Comparison of ENCODE assay signal across 17 cellular contexts in the genomic region with DNA sequence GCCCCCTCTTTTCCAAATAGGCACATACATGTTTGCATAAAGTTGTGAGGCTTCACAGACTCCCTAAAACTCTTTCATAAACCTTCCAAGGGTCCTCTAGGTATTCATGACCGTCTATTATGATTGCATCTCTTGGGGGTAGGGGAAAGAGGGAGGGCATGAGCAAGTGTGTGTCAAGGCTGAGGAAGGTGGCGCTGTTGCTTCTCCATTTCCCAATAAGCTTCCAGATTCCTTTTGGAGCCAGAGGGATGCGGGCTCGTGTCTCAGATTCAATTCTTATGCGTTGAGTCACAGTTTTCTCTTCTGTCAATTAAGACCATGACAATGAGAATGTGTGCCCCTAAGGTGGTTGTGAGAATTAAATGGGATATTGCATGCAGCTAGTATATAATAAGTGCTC. TPM values are rescaled to one million over a fixed set of nuclear protein-coding genes. Genes with fewer than 3 reads are reported as not detected.
DNase-seq lines count a peak whose midpoint lies in the region; ATAC-seq and TF ChIP-seq lines count a peak whose summit lies in the region.
"Had no signal": no experiment of that assay in that cellular context is flagged by ENCODE, and none has a peak within 500 bp of the region (broad histone marks: within the 10 kb centered on the region; RNA-seq: fewer than 3 reads in every experiment).

No MANE protein-coding gene starts in this region.

- no peak for ATAC-seq in PC-3
- no peak for ATAC-seq in HG03460 (IDR thresholded peaks at IDR 0.05; ENCODE audit: unreplicated experiment)
- ATAC-seq in HG02763 (IDR thresholded peaks at IDR 0.05; ENCODE audit: unreplicated experiment), result no peak
- ATAC-seq: T-cell had no signal

- H4K5ac ChIP-seq in H9 (ENCODE audit: insufficient read length, low read depth, low read length), result no peak overlapping the region

- H3K9me3 ChIP-seq in H9 (ENCODE audit: control insufficient read depth, low read depth, low read length), result no peaks in the 10 kb centered on the region
- H3K9me3 ChIP-seq in PC-3 (ENCODE audit: low read length), result no peaks in the 10 kb centered on the region
- no peaks in the 10 kb centered on the region for H3K9me3 ChIP-seq in neutrophil

- no peak overlapping the region for H2BK120ac ChIP-seq in H9 (ENCODE audit: low read depth, low read length, poor library complexity, severe bottlenecking)

- H3K27me3 Mint-ChIP-seq in H9 (ENCODE audit: low read depth), result peaks cover 11% of the 10 kb centered on the region

- H3K14ac ChIP-seq in H9 (ENCODE audit: insufficient read depth, low read length), result no peak overlapping the region

- H3K4me3 Mint-ChIP-seq in H9, result no peak overlapping the region
- H3K4me3 Mint-ChIP-seq: activated B cell treated with CpG ODN at 0.5 μM for 24 hours, mesothelial cell of epicardium, T-cell, type B pancreatic cell had no signal

- no peaks in the 10 kb centered on the region for H3K79me1 ChIP-seq in H9 (ENCODE audit: insufficient read depth, low read depth, low read length, poor library complexity, severe bottlenecking)

- CTCF ChIA-PET in PC-3 (lab: Charles Lee), result no interaction called here

- DNase-seq in H9 (peak; percentile 54), PC-3 (peak; percentile 66), fibroblast of mammary gland (ENCODE audit: low read depth) (peak; percentile 1), DMS79 (lab: John Stamatoyannopoulos, UW) (no peak)
- DNase-seq: activated B cell treated with CpG ODN at 0.5 μM for 24 hours; activated effector memory CD4-positive, alpha-beta T cell treated with Interleukin-2 at 50 U/mL for 16 hours; NCI-H2081 treated with DMSO at 0.1 percent for 48 hours; RPMI8226; stimulated activated naive CD4-positive, alpha-beta T cell; T-cell had no signal

- no peak overlapping the region for H3K18ac ChIP-seq in H9 (ENCODE audit: insufficient read length, low read depth, low read length)

- no peaks in the 10 kb centered on the region for H3K23me2 ChIP-seq in H9 (ENCODE audit: insufficient read length, low read depth, low read length, poor library complexity, severe bottlenecking)

- no CpG with 5 or more reads among the region's 5 CpGs for WGBS in H9 (ENCODE audit: extremely low coverage, insufficient read length, low lambda C conversion rate)

- H2AK5ac ChIP-seq in H9 (ENCODE audit: insufficient read length, low read length), result no peak overlapping the region

- no peaks in the 10 kb centered on the region; a peak in 1 of 5 replicates for H3K9me3 Mint-ChIP-seq in H9
- H3K9me3 Mint-ChIP-seq: activated B cell treated with CpG ODN at 0.5 μM for 24 hours, mesothelial cell of epicardium, T-cell had no signal

- H3K23ac ChIP-seq in H9 (ENCODE audit: insufficient read length, low read depth, low read length), result no peak overlapping the region

- no peak overlapping the region for H2BK15ac ChIP-seq in H9 (ENCODE audit: low read depth, low read length)

- H3K36me3 Mint-ChIP-seq in H9 (ENCODE audit: insufficient read depth in 1 of 3, low read depth in 3 of 3), result no peaks in the 10 kb centered on the region; a peak in 1 of 7 replicates
- H3K36me3 Mint-ChIP-seq: mesothelial cell of epicardium, T-cell, type B pancreatic cell had no signal

- H3K36me3 ChIP-seq in PC-3 (ENCODE audit: low read depth, low read length) (no peaks in the 10 kb centered on the region), neutrophil (no peaks in the 10 kb centered on the region)
- H3K36me3 ChIP-seq: BLaER1 treated with 17β-estradiol and CSF1 and Interleukin-3, amounts not matched to agents 10 nM and 100 nM had no signal

- H4K20me1 ChIP-seq in H9 (ENCODE audit: control insufficient read depth, insufficient read depth, insufficient read length), result no peaks in the 10 kb centered on the region
- H4K20me1 ChIP-seq in PC-3 (ENCODE audit: low read length), result no peaks in the 10 kb centered on the region
- H4K20me1 ChIP-seq: BLaER1 treated with 17β-estradiol and CSF1 and Interleukin-3, amounts not matched to agents 10 nM and 100 nM had no signal

- H3K9ac ChIP-seq in H9 (ENCODE audit: extremely low read depth, insufficient read length, low read length) (no peak overlapping the region), PC-3 (ENCODE audit: low read length) (no peak overlapping the region)
- H3K9ac ChIP-seq: BLaER1 treated with 17β-estradiol and CSF1 and Interleukin-3, amounts not matched to agents 10 nM and 100 nM had no signal

- H3K4me1 Mint-ChIP-seq in H9, result peaks cover 5 to 10% of the 10 kb centered on the region in 2 experiments
- H3K4me1 Mint-ChIP-seq: activated B cell treated with CpG ODN at 0.5 μM for 24 hours, T-cell had no signal

- POLR2A ChIA-PET in PC-3 (lab: Charles Lee; ENCODE audit: unreplicated experiment), result no interaction called here

- H3K56ac ChIP-seq in H9 (ENCODE audit: insufficient read length, low read depth, low read length), result no peak overlapping the region

- H3K27me3 ChIP-seq in H9 (ENCODE audit: insufficient read depth, low read length), result no peaks in the 10 kb centered on the region
- H3K27me3 ChIP-seq in PC-3 (ENCODE audit: low read length), result no peaks in the 10 kb centered on the region
- H3K27me3 ChIP-seq in neutrophil, result peaks cover 22% of the 10 kb centered on the region
- H3K27me3 ChIP-seq: BLaER1 treated with 17β-estradiol and CSF1 and Interleukin-3, amounts not matched to agents 10 nM and 100 nM had no signal

- H3K27ac ChIP-seq in H9 (ENCODE audit: insufficient read length, low read depth, low read length) (no peak overlapping the region), PC-3 (ENCODE audit: low read length) (no peak overlapping the region), neutrophil (peak overlapping the region; percentile 17)
- H3K27ac ChIP-seq: BLaER1 treated with 17β-estradiol and CSF1 and Interleukin-3, amounts not matched to agents 10 nM and 100 nM had no signal

- no TSS peak for BruUV-seq in PC-3 (replicated peaks; lab: Mats Ljungman, UMichigan)

- H4K8ac ChIP-seq in H9 (replicated peaks; ENCODE audit: insufficient read length, low read depth, low read length), result no peak overlapping the region

- H2AFZ ChIP-seq in H9 (ENCODE audit: low read length) (no peak overlapping the region), PC-3 (ENCODE audit: low read length) (no peak overlapping the region)

- no peak overlapping the region for H2BK5ac ChIP-seq in H9 (ENCODE audit: insufficient read length, low read length)

- H2BK12ac ChIP-seq in H9 (ENCODE audit: insufficient read length, low read depth, low read length), result no peak overlapping the region

- H3K27ac Mint-ChIP-seq in H9, result no peak overlapping the region; a peak in 1 of 7 replicates
- H3K27ac Mint-ChIP-seq: activated B cell treated with CpG ODN at 0.5 μM for 24 hours, mesothelial cell of epicardium, T-cell, type B pancreatic cell had no signal

- TF ChIP-seq CTCF in H9 (conservative IDR thresholded peaks at IDR 0.05) (peak; percentile 70), PC-3 (conservative IDR thresholded peaks at IDR 0.05; ENCODE audit: low read depth, low read length) (peak; percentile 49; the same call in 1 of the 2 replicates), fibroblast of mammary gland (conservative IDR thresholded peaks at IDR 0.05; ENCODE audit: control insufficient read depth, insufficient read depth, low read depth, low read length) (no peak), neutrophil (IDR thresholded peaks at IDR 0.05) (no peak)

- H3T11ph ChIP-seq in H9 (ENCODE audit: low read length), result no peak overlapping the region

- H3K79me2 ChIP-seq in H9 (ENCODE audit: insufficient read depth, low read length) (no peaks in the 10 kb centered on the region), PC-3 (ENCODE audit: low read length) (no peaks in the 10 kb centered on the region)

- no peak overlapping the region for H2BK20ac ChIP-seq in H9 (ENCODE audit: low read depth, low read length, poor library complexity, severe bottlenecking)

- H3F3A ChIP-seq in PC-3 (ENCODE audit: low read length, unreplicated experiment), result no peaks in the 10 kb centered on the region

- no peak overlapping the region for H3K4me3 ChIP-seq in PC-3 (ENCODE audit: low read length)
- no peak overlapping the region for H3K4me3 ChIP-seq in fibroblast of mammary gland (ENCODE audit: control insufficient read depth, low read depth, low read length)
- H3K4me3 ChIP-seq in neutrophil (ENCODE audit: low read depth in 1 of 2, low read length in 1 of 2), result no peak overlapping the region
- H3K4me3 ChIP-seq: BLaER1 treated with 17β-estradiol and CSF1 and Interleukin-3, amounts not matched to agents 10 nM and 100 nM had no signal

- H3K4me1 ChIP-seq in H9 (ENCODE audit: insufficient read depth, low read length), result no peaks in the 10 kb centered on the region
- H3K4me1 ChIP-seq in PC-3 (ENCODE audit: insufficient read depth, low read length), result no peaks in the 10 kb centered on the region; the same call in 1 of the 2 replicates
- peaks cover 0 to 8% of the 10 kb centered on the region in 2 experiments for H3K4me1 ChIP-seq in neutrophil (ENCODE audit: control insufficient read depth in 1 of 2, insufficient read depth in 1 of 2, low read depth in 1 of 2, low read length in 1 of 2)
- H3K4me1 ChIP-seq: BLaER1 treated with 17β-estradiol and CSF1 and Interleukin-3, amounts not matched to agents 10 nM and 100 nM had no signal

- no peak overlapping the region for H3K4ac ChIP-seq in H9 (ENCODE audit: low read depth, low read length)

- H4K91ac ChIP-seq in H9 (ENCODE audit: insufficient read length, low read depth, low read length), result no peak overlapping the region

- intact Hi-C loops in PC-3 (cut with micrococcal nuclease), result no loop called here

- H3K4me2 ChIP-seq in H9 (ENCODE audit: insufficient read depth, insufficient read length, low read length) (no peak overlapping the region), PC-3 (ENCODE audit: low read length) (no peak overlapping the region)
- H3K4me2 ChIP-seq: BLaER1 treated with 17β-estradiol and CSF1 and Interleukin-3, amounts not matched to agents 10 nM and 100 nM had no signal

- no peaks in the 10 kb centered on the region for H3K9me2 ChIP-seq in PC-3 (replicated peaks; ENCODE audit: low read length)

RNA-seq across cellular contexts. Expression of a gene that starts 51.0 kb away (rescaled TPM):
- total RNA-seq in H9 (2021) (not detected in 2 replicates), PC-3 (2014; rRNA removed) (not detected in 2 replicates)
- total RNA-seq: activated B cell treated with CpG ODN at 0.5 μM for 24 hours, mesothelial cell of epicardium, renal cortical epithelial cell, T-cell had no signal

RNA-seq across cellular contexts. Expression of a gene that starts 58.1 kb away (rescaled TPM):
- total RNA-seq in H9 (2021) (2.3 and 3.0 TPM in 2 replicates), PC-3 (2014; rRNA removed) (not detected in 2 replicates)
- total RNA-seq: activated B cell treated with CpG ODN at 0.5 μM for 24 hours, mesothelial cell of epicardium had no signal

Comparison
In these comparisons a context has a peak if more than half of its experiments do, and no peak if none do; other contexts are left out.
1. CTCF ChIP-seq: peak in H9 (single experiment) and PC-3 (single experiment); none in fibroblast of mammary gland (single experiment) and neutrophil (single experiment).